In the genomic region with DNA sequence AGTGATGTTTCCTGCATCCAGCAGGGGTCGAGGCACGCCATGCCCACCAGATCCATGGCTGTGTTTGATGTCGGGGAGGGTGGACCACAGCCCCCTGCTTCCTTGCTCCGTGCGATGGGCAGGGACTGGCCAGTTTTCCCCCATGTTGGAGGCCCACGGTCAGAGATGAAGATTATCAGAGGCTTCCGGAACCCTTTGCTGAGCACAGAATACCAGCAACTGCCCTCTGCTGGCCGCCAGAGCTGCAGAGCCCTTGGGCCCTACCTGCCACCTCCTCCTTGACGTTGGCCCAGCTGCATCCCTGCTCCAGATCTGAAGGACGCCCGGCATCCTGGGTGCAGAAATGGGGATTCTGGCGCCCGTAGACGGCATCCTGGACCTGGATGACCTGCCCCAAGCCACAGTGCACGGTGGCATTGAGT, we compare ENCODE assay signal across 11 cellular contexts. TPM values are rescaled to one million over a fixed set of nuclear protein-coding genes. Genes with fewer than 3 reads are reported as not detected.
DNase-seq lines count a peak whose midpoint lies in the region; ATAC-seq and TF ChIP-seq lines count a peak whose summit lies in the region.
"Had no signal": no experiment of that assay in that cellular context is flagged by ENCODE, and none has a peak within 500 bp of the region (broad histone marks: within the 10 kb centered on the region; RNA-seq: fewer than 3 reads in every experiment).

No MANE protein-coding gene starts in this region.

- H3K9me2 ChIP-seq in PC-9 (ENCODE audit: insufficient read depth) = no peaks in the 10 kb centered on the region

- no peaks in the 10 kb centered on the region for H3K9me3 Mint-ChIP-seq in activated naive CD8-positive, alpha-beta T cell treated with anti-CD3 and anti-CD28 coated beads for 36 hours
- no peaks in the 10 kb centered on the region for H3K9me3 Mint-ChIP-seq in activated naive CD8-positive, alpha-beta T cell treated with anti-CD3 and anti-CD28 coated beads, Interleukin-2, amount 50 U/mL, for 24 hours
- H3K9me3 Mint-ChIP-seq: CD4-positive, alpha-beta memory T cell had no signal

- peaks cover 20% of the 10 kb centered on the region for H3K27me3 Mint-ChIP-seq in activated naive CD8-positive, alpha-beta T cell treated with anti-CD3 and anti-CD28 coated beads for 36 hours
- H3K27me3 Mint-ChIP-seq in activated naive CD8-positive, alpha-beta T cell treated with anti-CD3 and anti-CD28 coated beads, Interleukin-2, amount 50 U/mL, for 24 hours = peaks cover 7% of the 10 kb centered on the region

- no peaks in the 10 kb centered on the region for H3K4me1 ChIP-seq in PC-9 (replicated peaks; ENCODE audit: insufficient read depth)
- peaks cover 0 to 4% (median 0%) of the 10 kb centered on the region in 4 donors for H3K4me1 ChIP-seq in stomach

- TF ChIP-seq EP300 in stomach (IDR thresholded peaks at IDR 0.05) = no peak

- no TSS peak for BruUV-seq in PC-9 (replicated peaks; lab: Mats Ljungman, UMichigan)

- DNase-seq in activated naive CD8-positive, alpha-beta T cell treated with anti-CD3 and anti-CD28 coated beads for 36 hours = peak; percentile 3
- no peak for DNase-seq in activated naive CD8-positive, alpha-beta T cell treated with anti-CD3 and anti-CD28 coated beads, Interleukin-2, amount 50 U/mL, for 24 hours
- peak in 1 of 2 experiments; percentile 38 for DNase-seq in PC-9
- no peak for DNase-seq in fibroblast of mammary gland (ENCODE audit: low read depth)
- DNase-seq in stomach = peak; percentile 38
- DNase-seq in NCI-H69 (lab: John Stamatoyannopoulos, UW) = no peak
- DNase-seq: activated CD8-positive, alpha-beta memory T cell treated with anti-CD3 and anti-CD28 coated beads, Interleukin-2, amount 50 U/mL, for 48 hours; CD4-positive, alpha-beta memory T cell; NCI-H526 treated with DMSO at 0.1 percent for 48 hours had no signal

- H3K27me3 ChIP-seq in PC-9 (ENCODE audit: insufficient read depth, low read depth) (no peaks in the 10 kb centered on the region), stomach (peaks cover 0 to 19% (median 0%) of the 10 kb centered on the region in 3 donors)

- H3K36me3 ChIP-seq in PC-9 (ENCODE audit: low read depth) = no peaks in the 10 kb centered on the region
- no peaks in the 10 kb centered on the region for H3K36me3 ChIP-seq in stomach

- TF ChIP-seq POLR2A in stomach (IDR thresholded peaks at IDR 0.05) = no peak

- H4K20me1 ChIP-seq in PC-9 (ENCODE audit: insufficient read depth) = no peaks in the 10 kb centered on the region

- intact Hi-C loops in PC-9 (cut with micrococcal nuclease; ENCODE audit: unreplicated experiment) (no loop called here), stomach (cut with DNase I; ENCODE audit: low total_unique reads) (no loop called here)

- no peak for ATAC-seq in activated naive CD8-positive, alpha-beta T cell treated with anti-CD3 and anti-CD28 coated beads, Interleukin-2, amount 50 U/mL, for 24 hours
- no peak for ATAC-seq in HG03354 (IDR thresholded peaks at IDR 0.05; ENCODE audit: poor library complexity, severe bottlenecking, unreplicated experiment)
- no peak for ATAC-seq in HG03432 (IDR thresholded peaks at IDR 0.05; ENCODE audit: unreplicated experiment)

- H3K4me3 Mint-ChIP-seq in activated naive CD8-positive, alpha-beta T cell treated with anti-CD3 and anti-CD28 coated beads for 36 hours = no peak overlapping the region
- no peak overlapping the region for H3K4me3 Mint-ChIP-seq in activated naive CD8-positive, alpha-beta T cell treated with anti-CD3 and anti-CD28 coated beads, Interleukin-2, amount 50 U/mL, for 24 hours
- H3K4me3 Mint-ChIP-seq: CD4-positive, alpha-beta memory T cell had no signal

- TF ChIP-seq CTCF in PC-9 (conservative IDR thresholded peaks at IDR 0.05) (peak; percentile 69), fibroblast of mammary gland (conservative IDR thresholded peaks at IDR 0.05; ENCODE audit: control insufficient read depth, insufficient read depth, low read depth, low read length) (peak; percentile 33), stomach (IDR thresholded peaks at IDR 0.05) (peak in 1 of 7 experiments; percentile 9)

- CTCF ChIA-PET in PC-9 (lab: Charles Lee) = no interaction called here

- no peaks in the 10 kb centered on the region for H3K4me1 Mint-ChIP-seq in activated naive CD8-positive, alpha-beta T cell treated with anti-CD3 and anti-CD28 coated beads for 36 hours
- no peaks in the 10 kb centered on the region for H3K4me1 Mint-ChIP-seq in activated naive CD8-positive, alpha-beta T cell treated with anti-CD3 and anti-CD28 coated beads, Interleukin-2, amount 50 U/mL, for 24 hours

- no peak overlapping the region for H3K27ac Mint-ChIP-seq in activated naive CD8-positive, alpha-beta T cell treated with anti-CD3 and anti-CD28 coated beads for 36 hours
- no peak overlapping the region for H3K27ac Mint-ChIP-seq in activated naive CD8-positive, alpha-beta T cell treated with anti-CD3 and anti-CD28 coated beads, Interleukin-2, amount 50 U/mL, for 24 hours
- H3K27ac Mint-ChIP-seq: CD4-positive, alpha-beta memory T cell had no signal

- no peaks in the 10 kb centered on the region for H3F3A ChIP-seq in PC-9 (ENCODE audit: insufficient read depth, low read depth)

- H3K9me3 ChIP-seq in PC-9 (ENCODE audit: insufficient read depth, low read depth) (no peaks in the 10 kb centered on the region), stomach (no peaks in the 10 kb centered on the region)

- no peak overlapping the region for H3K4me2 ChIP-seq in PC-9

- H3K36me3 Mint-ChIP-seq in activated naive CD8-positive, alpha-beta T cell treated with anti-CD3 and anti-CD28 coated beads for 36 hours = no peaks in the 10 kb centered on the region
- H3K36me3 Mint-ChIP-seq in activated naive CD8-positive, alpha-beta T cell treated with anti-CD3 and anti-CD28 coated beads, Interleukin-2, amount 50 U/mL, for 24 hours (ENCODE audit: low read depth) = no peaks in the 10 kb centered on the region
- H3K36me3 Mint-ChIP-seq: CD4-positive, alpha-beta memory T cell had no signal

- H3K4me3 ChIP-seq in PC-9 (no peak overlapping the region), fibroblast of mammary gland (ENCODE audit: control insufficient read depth, low read depth, low read length) (no peak overlapping the region), stomach (no peak overlapping the region)

- H3K79me2 ChIP-seq in PC-9 (ENCODE audit: low read depth) = no peaks in the 10 kb centered on the region

- 39 to 48% (median 43%) methylated on average over 10 to 15 of the region's 15 CpGs for WGBS in stomach, 5 donors

- POLR2A ChIA-PET in PC-9 (lab: Charles Lee; ENCODE audit: unreplicated experiment) = no interaction called here

- no peak overlapping the region for H3K27ac ChIP-seq in PC-9
- H3K27ac ChIP-seq in stomach = no peak overlapping the region

- no peak overlapping the region for H2AFZ ChIP-seq in PC-9

RNA-seq across cellular contexts. Expression of gene BCO1, which starts 23.7 kb away (rescaled TPM):
- not detected for total RNA-seq in activated naive CD8-positive, alpha-beta T cell treated with anti-CD3 and anti-CD28 coated beads for 36 hours
- total RNA-seq in PC-9 (2021) (1.4 and 1.5 TPM in 2 replicates), stomach (1 to 10 TPM in 2 of 5 donors, not detected in 3; 2.2 to 5.8 TPM)
- polyA plus RNA-seq in stomach = 1 to 10 TPM in 1 of 3 donors, under 1 TPM in 2; 0.38 to 2.1 (median 0.44) TPM
- total RNA-seq: CD4-positive, alpha-beta memory T cell had no signal
- polyA plus RNA-seq: CD4-positive, alpha-beta memory T cell had no signal

Comparison
In these comparisons a context has a peak if more than half of its experiments do, and no peak if none do; other contexts are left out.
1. DNase-seq: peak in activated naive CD8-positive, alpha-beta T cell treated with anti-CD3 and anti-CD28 coated beads for 36 hours (single experiment) and stomach (single experiment); none in activated naive CD8-positive, alpha-beta T cell treated with anti-CD3 and anti-CD28 coated beads, Interleukin-2, amount 50 U/mL, for 24 hours (single experiment), fibroblast of mammary gland (single experiment) and NCI-H69 (single experiment).